Comparison of ENCODE assay signal across 8 cellular contexts in genomic region chr20:62707981-62708521, GRCh38.
A peak's percentile ranks its signal among the peaks of the same experiment; 100 is the strongest.
DNase-seq lines count a peak whose midpoint lies in the region; ATAC-seq and TF ChIP-seq lines count a peak whose summit lies in the region.

No MANE protein-coding gene starts in this region.

- no peak overlapping the region for H3K27ac ChIP-seq in BLaER1 treated with 17β-estradiol and CSF1 and Interleukin-3, amounts not matched to agents 10 nM and 100 nM

- H3K9ac ChIP-seq in BLaER1 treated with 17β-estradiol and CSF1 and Interleukin-3, amounts not matched to agents 10 nM and 100 nM: peak overlapping the region in 6 of 11 experiments; percentile 6 to 50 (median 26); a peak in 5 of 22 replicates

- peaks cover 0 to 25% (median 7%) of the 10 kb centered on the region in 11 experiments; a peak in 7 of 22 replicates for H4K20me1 ChIP-seq in BLaER1 treated with 17β-estradiol and CSF1 and Interleukin-3, amounts not matched to agents 10 nM and 100 nM

- H3K4me2 ChIP-seq in BLaER1 treated with 17β-estradiol and CSF1 and Interleukin-3, amounts not matched to agents 10 nM and 100 nM: peak overlapping the region; percentile 91 to 97 (median 96)

- DNase-seq in HFF-Myc (ENCODE audit: extremely low read depth, low read depth) (no peak), iPS-NIHi11 (ENCODE audit: low spot score) (peak; percentile 91), putamen (ENCODE audit: low spot score) (no peak), SKM-1 (lab: John Stamatoyannopoulos, UW; ENCODE audit: unreplicated experiment) (no peak)
- DNase-seq in activated CD8-positive, alpha-beta memory T cell treated with anti-CD3 and anti-CD28 coated beads, Interleukin-2, amount 50 U/mL, for 48 hours: no peak

- TF ChIP-seq CTCF in HFF-Myc (IDR thresholded peaks at IDR 0.05; ENCODE audit: low read depth, low read length, missing control alignments) (peak; percentile 38), WI38 (IDR thresholded peaks at IDR 0.05; ENCODE audit: low read depth, low read length) (peak; percentile 19; the same call in 1 of the 2 replicates)

- H3K4me3 ChIP-seq in BLaER1 treated with 17β-estradiol and CSF1 and Interleukin-3, amounts not matched to agents 10 nM and 100 nM: peak overlapping the region; percentile 50 to 72 (median 59)
- H3K4me3 ChIP-seq in HFF-Myc (replicated peaks; ENCODE audit: low read depth, low read length): peak overlapping the region; percentile 47
- no peak overlapping the region for H3K4me3 ChIP-seq in WI38 (ENCODE audit: low read depth, low read length)

- H3K27me3 ChIP-seq in BLaER1 treated with 17β-estradiol and CSF1 and Interleukin-3, amounts not matched to agents 10 nM and 100 nM: peaks cover 45 to 53% (median 50%) of the 10 kb centered on the region in 11 experiments

- H3K9me3 ChIP-seq in BLaER1 treated with 17β-estradiol and CSF1 and Interleukin-3, amounts not matched to agents 10 nM and 100 nM (replicated peaks in 1 of 11): no peaks in the 10 kb centered on the region

- peaks cover 45 to 71% (median 62%) of the 10 kb centered on the region in 10 experiments for H3K4me1 ChIP-seq in BLaER1 treated with 17β-estradiol and CSF1 and Interleukin-3, amounts not matched to agents 10 nM and 100 nM

- no peak for ATAC-seq in HG02840 (IDR thresholded peaks at IDR 0.05; ENCODE audit: low FRiP score, unreplicated experiment)

- no peaks in the 10 kb centered on the region for H3K36me3 ChIP-seq in BLaER1 treated with 17β-estradiol and CSF1 and Interleukin-3, amounts not matched to agents 10 nM and 100 nM
